In genomic region chr13:59413121-59413520, GRCh38 we compare ENCODE assay signal across 10 cellular contexts.
DNase-seq lines count a peak whose midpoint lies in the region; ATAC-seq lines count a peak whose summit lies in the region.
"Had no signal": no experiment of that assay in that cellular context is flagged by ENCODE, and none has a peak within 500 bp of the region (broad histone marks: within the 10 kb centered on the region; RNA-seq: fewer than 3 reads in every experiment).

No MANE protein-coding gene starts in this region.

- CTCF ChIA-PET in activated CD4-positive, alpha-beta T cell treated with anti-CD3 and anti-CD28 coated beads for 36 hours (lab: Charles Lee), result no interaction called here

- H3K27me3 Mint-ChIP-seq in activated CD4-positive, alpha-beta T cell treated with anti-CD3 and anti-CD28 coated beads for 36 hours, result peaks cover 5% of the 10 kb centered on the region

- peak; percentile 90 for DNase-seq in MV-4-11 (lab: John Stamatoyannopoulos, UW)
- peak; percentile 30 for DNase-seq in renal cortical epithelial cell (ENCODE audit: low read depth)
- DNase-seq in RKO (ENCODE audit: low spot score), result no peak
- no peak for DNase-seq in GM19238 (ENCODE audit: insufficient read length, low spot score)
- DNase-seq in activated CD4-positive, alpha-beta T cell treated with anti-CD3 and anti-CD28 coated beads for 36 hours, result no peak
- DNase-seq: activated CD4-positive, alpha-beta memory T cell treated with anti-CD3 and anti-CD28 coated beads, Interleukin-2, amount 10 ng/mL, durations not matched to agents 7 days and 5 days; nephron progenitor cell had no signal

- no peak overlapping the region for H3K27ac Mint-ChIP-seq in activated CD4-positive, alpha-beta T cell treated with anti-CD3 and anti-CD28 coated beads for 36 hours
- H3K27ac Mint-ChIP-seq: activated CD4-positive, alpha-beta memory T cell treated with anti-CD3 and anti-CD28 coated beads, Interleukin-2, amount 10 ng/mL, durations not matched to agents 7 days and 5 days; nephron progenitor cell had no signal

- POLR2A ChIA-PET in activated CD4-positive, alpha-beta T cell treated with anti-CD3 and anti-CD28 coated beads for 36 hours (lab: Charles Lee), result no interaction called here

- no peaks in the 10 kb centered on the region for H3K9me3 Mint-ChIP-seq in activated CD4-positive, alpha-beta T cell treated with anti-CD3 and anti-CD28 coated beads for 36 hours (ENCODE audit: low read depth)
- H3K9me3 Mint-ChIP-seq: activated CD4-positive, alpha-beta memory T cell treated with anti-CD3 and anti-CD28 coated beads, Interleukin-2, amount 10 ng/mL, durations not matched to agents 7 days and 5 days had no signal

- no peaks in the 10 kb centered on the region for H3K36me3 Mint-ChIP-seq in activated CD4-positive, alpha-beta T cell treated with anti-CD3 and anti-CD28 coated beads for 36 hours (ENCODE audit: low read depth)

- H3K4me3 Mint-ChIP-seq in activated CD4-positive, alpha-beta T cell treated with anti-CD3 and anti-CD28 coated beads for 36 hours, result no peak overlapping the region
- H3K4me3 Mint-ChIP-seq: activated CD4-positive, alpha-beta memory T cell treated with anti-CD3 and anti-CD28 coated beads, Interleukin-2, amount 10 ng/mL, durations not matched to agents 7 days and 5 days; nephron progenitor cell had no signal

- peak; percentile 90 for ATAC-seq in GM19023 (IDR thresholded peaks at IDR 0.05; ENCODE audit: unreplicated experiment)
- peak; percentile 96 for ATAC-seq in HG02938 (IDR thresholded peaks at IDR 0.05; ENCODE audit: unreplicated experiment)
- ATAC-seq in GM21528 (IDR thresholded peaks at IDR 0.05; ENCODE audit: low FRiP score, unreplicated experiment), result no peak
- no peak for ATAC-seq in activated CD4-positive, alpha-beta T cell treated with anti-CD3 and anti-CD28 coated beads for 36 hours

- H3K4me1 Mint-ChIP-seq in activated CD4-positive, alpha-beta T cell treated with anti-CD3 and anti-CD28 coated beads for 36 hours, result no peaks in the 10 kb centered on the region
- H3K4me1 Mint-ChIP-seq: activated CD4-positive, alpha-beta memory T cell treated with anti-CD3 and anti-CD28 coated beads, Interleukin-2, amount 10 ng/mL, durations not matched to agents 7 days and 5 days had no signal

- intact Hi-C loops in activated CD4-positive, alpha-beta T cell treated with anti-CD3 and anti-CD28 coated beads for 36 hours (cut with DNase I, micrococcal nuclease), result no loop called here

Comparison
In these comparisons a context has a peak if more than half of its experiments do, and no peak if none do; other contexts are left out.
1. ATAC-seq: peak in GM19023 (single experiment) and HG02938 (single experiment); none in GM21528 (single experiment) and activated CD4-positive, alpha-beta T cell treated with anti-CD3 and anti-CD28 coated beads for 36 hours (single experiment).
2. DNase-seq: peak in MV-4-11 (single experiment) and renal cortical epithelial cell (single experiment); none in RKO (single experiment), GM19238 (single experiment) and activated CD4-positive, alpha-beta T cell treated with anti-CD3 and anti-CD28 coated beads for 36 hours (single experiment).